ENCODE assay signal across 18 cellular contexts in the genomic region with DNA sequence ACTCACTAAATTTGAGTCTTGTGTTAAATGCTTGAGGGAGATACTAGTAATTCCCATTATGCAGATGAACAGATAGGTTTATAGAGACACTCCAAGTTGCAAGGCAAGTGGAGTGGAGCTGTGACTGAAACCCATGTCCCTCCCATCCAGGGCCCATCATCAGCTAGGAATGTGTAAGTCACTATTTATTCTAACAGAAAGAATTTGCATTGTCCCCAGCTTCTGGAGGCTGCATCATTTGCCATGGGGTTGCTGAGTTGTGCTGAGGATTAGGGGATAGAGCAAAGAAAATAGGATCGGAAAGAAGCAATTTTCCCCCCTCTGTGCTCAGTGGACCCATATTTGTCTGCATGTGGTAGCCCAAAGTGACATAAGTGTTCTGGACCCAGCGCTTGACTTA.
DNase-seq lines count a peak whose midpoint lies in the region; ATAC-seq, FAIRE-seq and TF ChIP-seq lines count a peak whose summit lies in the region.
"Had no signal": no experiment of that assay in that cellular context is flagged by ENCODE, and none has a peak within 500 bp of the region (broad histone marks: within the 10 kb centered on the region; RNA-seq: fewer than 3 reads in every experiment).

No MANE protein-coding gene starts in this region.

- intact Hi-C loops in activated CD4-positive, alpha-beta T cell treated with anti-CD3 and anti-CD28 coated beads for 36 hours (cut with DNase I, micrococcal nuclease), result no loop called here

- H3K9ac ChIP-seq in HUES48 (ENCODE audit: low read depth, low read length), result no peak overlapping the region

- ATAC-seq in A549 (no peak), WTC11 (peak; percentile 26; the same call in 1 of the 2 replicates), GM18520 (IDR thresholded peaks at IDR 0.05; ENCODE audit: unreplicated experiment) (no peak), HG03108 (IDR thresholded peaks at IDR 0.05; ENCODE audit: unreplicated experiment) (no peak)
- ATAC-seq in activated CD4-positive, alpha-beta T cell treated with anti-CD3 and anti-CD28 coated beads for 36 hours, result no peak
- ATAC-seq: HCT116 had no signal

- H3K36me3 ChIP-seq in HUES48 (ENCODE audit: control insufficient read depth, insufficient read depth, low read length), result no peaks in the 10 kb centered on the region

- FAIRE-seq in A549 (lab: Jason Lieb, UNC), result peak; percentile 46
- FAIRE-seq: G401.6, GM12891 had no signal

- CTCF ChIA-PET in A549 (lab: Yijun Ruan, JAX) (no interaction called here), WTC11 (lab: Charles Lee) (interaction anchor here (1.2 kb wide), 1 partner anchor 47 kb away, joined by 5 read pairs; no protein-coding TSS in a partner anchor)
- CTCF ChIA-PET in activated CD4-positive, alpha-beta T cell treated with anti-CD3 and anti-CD28 coated beads for 36 hours (lab: Charles Lee), result no interaction called here

- peaks cover 3% of the 10 kb centered on the region for H3K27me3 Mint-ChIP-seq in WTC11 (ENCODE audit: low read depth)
- no peaks in the 10 kb centered on the region for H3K27me3 Mint-ChIP-seq in neural crest cell (ENCODE audit: low read depth)
- H3K27me3 Mint-ChIP-seq in activated CD4-positive, alpha-beta T cell treated with anti-CD3 and anti-CD28 coated beads for 36 hours, result peaks cover 6% of the 10 kb centered on the region
- H3K27me3 Mint-ChIP-seq: B cell had no signal

- H3K4me3 Mint-ChIP-seq in WTC11, result no peak overlapping the region
- H3K4me3 Mint-ChIP-seq in neural crest cell, result no peak overlapping the region
- H3K4me3 Mint-ChIP-seq in activated CD4-positive, alpha-beta T cell treated with anti-CD3 and anti-CD28 coated beads for 36 hours, result no peak overlapping the region
- H3K4me3 Mint-ChIP-seq: B cell; CD4-positive, alpha-beta T cell had no signal

- peaks cover 4% of the 10 kb centered on the region; the same call in 1 of the 2 replicates for H3K9me3 Mint-ChIP-seq in WTC11
- H3K9me3 Mint-ChIP-seq in neural crest cell, result peaks cover 2% of the 10 kb centered on the region
- H3K9me3 Mint-ChIP-seq in activated CD4-positive, alpha-beta T cell treated with anti-CD3 and anti-CD28 coated beads for 36 hours (ENCODE audit: low read depth), result no peaks in the 10 kb centered on the region
- H3K9me3 Mint-ChIP-seq: CD4-positive, alpha-beta T cell had no signal

- H3K4me1 Mint-ChIP-seq in WTC11 (peaks cover 22% of the 10 kb centered on the region), neural crest cell (peaks cover 68% of the 10 kb centered on the region)
- no peaks in the 10 kb centered on the region for H3K4me1 Mint-ChIP-seq in activated CD4-positive, alpha-beta T cell treated with anti-CD3 and anti-CD28 coated beads for 36 hours
- H3K4me1 Mint-ChIP-seq: B cell had no signal

- TF ChIP-seq RAD21 in A549 (conservative IDR thresholded peaks at IDR 0.05 in 1 of 2, IDR thresholded peaks at IDR 0.05 in 1 of 2), result no peak

- H3K27ac Mint-ChIP-seq in WTC11, result no peak overlapping the region
- H3K27ac Mint-ChIP-seq in neural crest cell (ENCODE audit: unreplicated experiment), result peak overlapping the region; percentile 80
- no peak overlapping the region for H3K27ac Mint-ChIP-seq in activated CD4-positive, alpha-beta T cell treated with anti-CD3 and anti-CD28 coated beads for 36 hours
- H3K27ac Mint-ChIP-seq: B cell; CD4-positive, alpha-beta T cell had no signal

- POLR2A ChIA-PET in A549 (lab: Yijun Ruan, JAX), result no interaction called here
- POLR2A ChIA-PET in WTC11 (lab: Charles Lee), result interaction anchor here (0.6 kb wide), 1 partner anchor 95 kb away, joined by 3 read pairs; no protein-coding TSS in a partner anchor
- POLR2A ChIA-PET in activated CD4-positive, alpha-beta T cell treated with anti-CD3 and anti-CD28 coated beads for 36 hours (lab: Charles Lee), result no interaction called here

- no peaks in the 10 kb centered on the region for H3K27me3 ChIP-seq in HUES48 (ENCODE audit: control insufficient read depth, insufficient read depth, low read length)

- TF ChIP-seq POLR2A in A549 (IDR thresholded peaks at IDR 0.05; ENCODE audit: low read length), result no peak

- H3K4me1 ChIP-seq in A549 (no peaks in the 10 kb centered on the region), HUES48 (ENCODE audit: control insufficient read depth, insufficient read depth, low read length) (peaks cover 4% of the 10 kb centered on the region)

- H3K9me3 ChIP-seq in A549 (no peaks in the 10 kb centered on the region), HUES48 (ENCODE audit: control insufficient read depth, insufficient read depth, low read length) (no peaks in the 10 kb centered on the region)

- 80% methylated on average over 2 of the region's 2 CpGs for WGBS in A549 (ENCODE audit: missing lambda C conversion rate)

- TF ChIP-seq EP300 in A549 (IDR thresholded peaks at IDR 0.05), result no peak

- H3K27ac ChIP-seq in A549 (no peak overlapping the region), HUES48 (ENCODE audit: low read depth, low read length) (peak overlapping the region; percentile 27)
- H3K27ac ChIP-seq: HL-60 had no signal

- H3K4me2 ChIP-seq in A549, result no peak overlapping the region

- H3K4me3 ChIP-seq in A549, result no peak overlapping the region
- H3K4me3 ChIP-seq in HUES48 (ENCODE audit: low read depth, low read length), result no peak overlapping the region

- TF ChIP-seq CTCF in A549 (IDR thresholded peaks at IDR 0.05), result no peak
- no peak for TF ChIP-seq CTCF in WTC11 (IDR thresholded peaks at IDR 0.05)
- TF ChIP-seq CTCF in neural crest cell (conservative IDR thresholded peaks at IDR 0.05), result no peak

- H3K36me3 Mint-ChIP-seq in WTC11 (no peaks in the 10 kb centered on the region), neural crest cell (ENCODE audit: low read depth) (no peaks in the 10 kb centered on the region)
- H3K36me3 Mint-ChIP-seq in activated CD4-positive, alpha-beta T cell treated with anti-CD3 and anti-CD28 coated beads for 36 hours (ENCODE audit: low read depth), result no peaks in the 10 kb centered on the region

- DNase-seq in A549 (ENCODE audit: low read depth in 1 of 2, low spot score in 1 of 2) (no peak), WTC11 (ENCODE audit: low spot score) (no peak), neural crest cell (ENCODE audit: low read depth, low spot score) (no peak), SK-N-DZ (ENCODE audit: low spot score) (no peak)
- DNase-seq in activated CD4-positive, alpha-beta T cell treated with anti-CD3 and anti-CD28 coated beads for 36 hours, result no peak
- DNase-seq: C1 segment of cervical spinal cord; Calu3; CD4-positive, alpha-beta T cell; DMS79 treated with DMSO at 0.1 percent for 48 hours; EL had no signal

TF ChIP-seq in A549, 52 proteins besides CTCF, POLR2A, EP300 and RAD21 (continues in another document):
- TF ChIP-seq HDAC2 (IDR thresholded peaks at IDR 0.05), result no peak
- TF ChIP-seq TFCP2L1 (CRISPR knock-in tag; IDR thresholded peaks at IDR 0.05), result no peak
- no peak for TF ChIP-seq HOXB13 (CRISPR knock-in tag; IDR thresholded peaks at IDR 0.05; ENCODE audit: low read depth)
- TF ChIP-seq RARB (CRISPR knock-in tag; IDR thresholded peaks at IDR 0.05), result no peak
- TF ChIP-seq, protein P1, sequence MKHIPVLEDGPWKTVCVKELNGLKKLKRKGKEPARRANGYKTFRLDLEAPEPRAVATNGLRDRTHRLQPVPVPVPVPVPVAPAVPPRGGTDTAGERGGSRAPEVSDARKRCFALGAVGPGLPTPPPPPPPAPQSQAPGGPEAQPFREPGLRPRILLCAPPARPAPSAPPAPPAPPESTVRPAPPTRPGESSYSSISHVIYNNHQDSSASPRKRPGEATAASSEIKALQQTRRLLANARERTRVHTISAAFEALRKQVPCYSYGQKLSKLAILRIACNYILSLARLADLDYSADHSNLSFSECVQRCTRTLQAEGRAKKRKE (CRISPR knock-in tag; IDR thresholded peaks at IDR 0.05; ENCODE audit: low read depth), result no peak
- no peak for TF ChIP-seq NPAS2 (CRISPR knock-in tag; IDR thresholded peaks at IDR 0.05; ENCODE audit: borderline replicate concordance)
- TF ChIP-seq JUN (IDR thresholded peaks at IDR 0.05), result no peak
- TF ChIP-seq CHD2 (IDR thresholded peaks at IDR 0.05; ENCODE audit: low read length, partially characterized antibody), result no peak
- TF ChIP-seq POLR2AphosphoS2 (conservative IDR thresholded peaks at IDR 0.05; ENCODE audit: low read length), result no peak
- no peak for TF ChIP-seq ESRRA (IDR thresholded peaks at IDR 0.05; ENCODE audit: borderline replicate concordance, low read length)

TF ChIP-seq in WTC11, 78 proteins besides CTCF, POLR2A, EP300 and RAD21 (continues in another document):
- TF ChIP-seq CBFB (CRISPR knock-in tag; IDR thresholded peaks at IDR 0.05; ENCODE audit: low read depth) (no peak), ETV6 (CRISPR knock-in tag; IDR thresholded peaks at IDR 0.05) (no peak), TCF7 (CRISPR knock-in tag; IDR thresholded peaks at IDR 0.05; ENCODE audit: low read depth) (no peak)
- TF ChIP-seq, protein P2, sequence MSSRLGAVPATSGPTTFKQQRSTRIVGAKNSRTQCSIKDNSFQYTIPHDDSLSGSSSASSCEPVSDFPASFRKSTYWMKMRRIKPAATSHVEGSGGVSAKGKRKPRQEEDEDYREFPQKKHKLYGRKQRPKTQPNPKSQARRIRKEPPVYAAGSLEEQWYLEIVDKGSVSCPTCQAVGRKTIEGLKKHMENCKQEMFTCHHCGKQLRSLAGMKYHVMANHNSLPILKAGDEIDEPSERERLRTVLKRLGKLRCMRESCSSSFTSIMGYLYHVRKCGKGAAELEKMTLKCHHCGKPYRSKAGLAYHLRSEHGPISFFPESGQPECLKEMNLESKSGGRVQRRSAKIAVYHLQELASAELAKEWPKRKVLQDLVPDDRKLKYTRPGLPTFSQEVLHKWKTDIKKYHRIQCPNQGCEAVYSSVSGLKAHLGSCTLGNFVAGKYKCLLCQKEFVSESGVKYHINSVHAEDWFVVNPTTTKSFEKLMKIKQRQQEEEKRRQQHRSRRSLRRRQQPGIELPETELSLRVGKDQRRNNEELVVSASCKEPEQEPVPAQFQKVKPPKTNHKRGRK (CRISPR knock-in tag; IDR thresholded peaks at IDR 0.05; ENCODE audit: borderline replicate concordance), result no peak
